ENCODE assay signal across 8 cellular contexts in the genomic region with DNA sequence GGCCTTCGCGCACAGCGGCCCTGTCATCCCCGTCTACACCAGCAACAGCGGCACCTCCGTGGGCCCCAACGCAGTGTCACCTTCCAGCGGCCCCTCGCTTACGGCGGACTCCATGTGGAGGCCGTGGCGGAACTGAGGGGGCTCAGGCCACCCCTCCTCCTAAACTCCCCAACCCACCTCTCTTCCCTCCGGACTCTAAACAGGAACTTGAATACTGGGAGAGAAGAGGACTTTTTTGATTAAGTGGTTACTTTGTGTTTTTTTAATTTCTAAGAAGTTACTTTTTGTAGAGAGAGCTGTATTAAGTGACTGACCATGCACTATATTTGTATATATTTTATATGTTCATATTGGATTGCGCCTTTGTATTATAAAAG. TPM values are rescaled to one million over a fixed set of nuclear protein-coding genes. Genes with fewer than 3 reads are reported as not detected.
DNase-seq lines count a peak whose midpoint lies in the region; ATAC-seq and TF ChIP-seq lines count a peak whose summit lies in the region.

No MANE protein-coding gene starts in this region.

- no peak for DNase-seq in activated naive CD4-positive, alpha-beta T cell (lab: John Stamatoyannopoulos, UW)
- DNase-seq in astrocyte of the spinal cord (ENCODE audit: low read depth, low spot score) (peak; percentile 32), lung (ENCODE audit: low spot score) (no peak), pons (ENCODE audit: low spot score) (no peak)
- no peak for DNase-seq in stimulated activated CD4-positive, alpha-beta T cell treated with anti-CD3 and anti-CD28 coated beads, Interleukin-1b, Interleukin-23, amount 100 ng/mL, for 48 hours
- DNase-seq in activated CD8-positive, alpha-beta memory T cell treated with anti-CD3 and anti-CD28 coated beads for 24 hours, result no peak

- no peaks in the 10 kb centered on the region for H3K36me3 ChIP-seq in lung (ENCODE audit: control insufficient read depth in 2 of 2, insufficient read depth in 2 of 2, low read length in 2 of 2)
- no peaks in the 10 kb centered on the region for H3K36me3 ChIP-seq in urinary bladder (ENCODE audit: insufficient read depth)

- peaks cover 42% of the 10 kb centered on the region for H3K4me1 Mint-ChIP-seq in activated naive CD4-positive, alpha-beta T cell treated with anti-CD3 and anti-CD28 coated beads, Interleukin-2, amount 50 U/mL, for 24 hours

- in situ Hi-C loops in astrocyte of the spinal cord (cut with HindIII; ENCODE audit: low sequenced_read_pairs), result no loop called here

- H3K27me3 Mint-ChIP-seq in activated naive CD4-positive, alpha-beta T cell treated with anti-CD3 and anti-CD28 coated beads, Interleukin-2, amount 50 U/mL, for 24 hours, result peaks cover 18% of the 10 kb centered on the region

- H3K4me1 ChIP-seq in lung (ENCODE audit: control insufficient read depth in 2 of 2, insufficient read depth in 2 of 2, low read length in 2 of 2), result peaks cover 3 to 12% of the 10 kb centered on the region in 2 donors
- peaks cover 2% of the 10 kb centered on the region for H3K4me1 ChIP-seq in urinary bladder (ENCODE audit: insufficient read depth)

- H3K4me3 Mint-ChIP-seq in activated naive CD4-positive, alpha-beta T cell treated with anti-CD3 and anti-CD28 coated beads, Interleukin-2, amount 50 U/mL, for 24 hours, result peak overlapping the region; percentile 82

- H3K9me3 Mint-ChIP-seq in activated naive CD4-positive, alpha-beta T cell treated with anti-CD3 and anti-CD28 coated beads, Interleukin-2, amount 50 U/mL, for 24 hours, result no peaks in the 10 kb centered on the region

- H3K27ac Mint-ChIP-seq in activated naive CD4-positive, alpha-beta T cell treated with anti-CD3 and anti-CD28 coated beads, Interleukin-2, amount 50 U/mL, for 24 hours, result no peak overlapping the region

- 14 to 17% methylated on average over 15 of the region's 15 CpGs for WGBS in lung, 2 donors
- WGBS in urinary bladder, result 28% methylated on average over 15 of the region's 15 CpGs

- no peaks in the 10 kb centered on the region for H3K27me3 ChIP-seq in lung (ENCODE audit: control insufficient read depth, insufficient read depth)

- no peaks in the 10 kb centered on the region for H3K9me3 ChIP-seq in lung (ENCODE audit: control insufficient read depth in 2 of 2, insufficient read depth in 1 of 2, low read length in 1 of 2)

- peak overlapping the region; percentile 87 to 90 for H3K27ac ChIP-seq in lung (ENCODE audit: low read depth in 1 of 2, low read length in 1 of 2)
- peak overlapping the region; percentile 76 for H3K27ac ChIP-seq in urinary bladder (ENCODE audit: low read depth)

- no peak for TF ChIP-seq CTCF in astrocyte of the spinal cord (IDR thresholded peaks at IDR 0.05; ENCODE audit: low read depth, low read length)
- TF ChIP-seq CTCF in lung (IDR thresholded peaks at IDR 0.05; ENCODE audit: control extremely low read depth, extremely low read depth), result no peak

- H3K36me3 Mint-ChIP-seq in activated naive CD4-positive, alpha-beta T cell treated with anti-CD3 and anti-CD28 coated beads, Interleukin-2, amount 50 U/mL, for 24 hours, result no peaks in the 10 kb centered on the region

- H3K4me3 ChIP-seq in astrocyte of the spinal cord (ENCODE audit: low read depth, low read length) (peak overlapping the region; percentile 60), lung (peak overlapping the region; percentile 67), urinary bladder (ENCODE audit: low read depth, low read length) (peak overlapping the region; percentile 54)

- no peak for ATAC-seq in lung (ENCODE audit: insufficient read depth, low FRiP score)

RNA-seq across cellular contexts. Expression of a gene that starts 2.1 kb away (rescaled TPM):
- 10 to 100 TPM; 30.8 to 70.6 TPM for total RNA-seq in lung
- polyA plus RNA-seq in lung, result 10 to 100 TPM; 16.5 to 24.3 TPM
- total RNA-seq in urinary bladder, result 71.2 TPM
- 22.6 TPM for polyA plus RNA-seq in urinary bladder
